ENCODE assay signal across 11 cellular contexts in the genomic region with DNA sequence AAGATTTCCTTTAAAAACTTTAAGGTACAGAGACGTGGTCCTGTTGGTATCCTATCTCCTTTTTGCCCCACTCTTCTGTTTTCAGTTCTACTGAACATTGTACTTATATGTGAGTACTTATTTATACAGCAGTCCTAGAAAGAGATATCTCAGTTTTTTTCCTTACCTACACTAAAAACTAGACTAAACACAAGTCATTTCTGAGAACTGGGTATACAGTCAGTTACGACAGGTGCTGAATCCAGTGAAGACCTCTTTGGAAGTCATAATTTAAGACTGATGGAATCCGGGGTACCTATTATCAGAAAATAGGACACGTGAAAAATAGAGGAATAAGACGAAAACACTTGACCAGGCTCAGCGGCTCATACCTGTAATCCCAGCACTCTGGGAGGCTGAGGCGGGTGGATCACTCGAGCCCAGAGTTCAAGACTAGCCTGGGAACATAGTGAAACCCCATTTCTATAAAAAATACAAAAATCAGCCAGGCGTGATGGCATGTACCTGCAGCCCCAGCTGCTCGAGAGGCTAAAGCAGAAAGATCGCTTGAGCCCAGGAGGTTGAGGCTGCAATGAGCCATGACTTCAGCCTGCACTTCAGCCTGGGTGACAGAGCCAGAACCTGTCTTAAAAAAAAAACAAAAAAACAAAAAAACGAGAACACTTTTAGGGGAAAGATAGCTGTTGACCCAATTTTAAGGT.
A peak's percentile ranks its signal among the peaks of the same experiment; 100 is the strongest.
DNase-seq lines count a peak whose midpoint lies in the region; ATAC-seq and TF ChIP-seq lines count a peak whose summit lies in the region.
"Had no signal": no experiment of that assay in that cellular context is flagged by ENCODE, and none has a peak within 500 bp of the region (broad histone marks: within the 10 kb centered on the region; RNA-seq: fewer than 3 reads in every experiment).

No MANE protein-coding gene starts in this region.

- H3K9me2 ChIP-seq in SU-DHL-6 (replicated peaks; ENCODE audit: insufficient read depth, low read length) = no peaks in the 10 kb centered on the region

- ATAC-seq in GM19023 (IDR thresholded peaks at IDR 0.05; ENCODE audit: unreplicated experiment) = peak; percentile 73
- peak; percentile 68 for ATAC-seq in HG02798 (IDR thresholded peaks at IDR 0.05; ENCODE audit: poor library complexity, unreplicated experiment)
- no peak for ATAC-seq in lower lobe of right lung
- no peak for ATAC-seq in GM19467 (IDR thresholded peaks at IDR 0.05; ENCODE audit: unreplicated experiment)

- H3K4me2 ChIP-seq in SU-DHL-6 (ENCODE audit: low read depth, low read length, poor library complexity, severe bottlenecking) = peak overlapping the region; percentile 57

- H3K9ac ChIP-seq in SU-DHL-6 (ENCODE audit: low read length) = peak overlapping the region; percentile 53

- TF ChIP-seq CTCF in SU-DHL-6 (IDR thresholded peaks at IDR 0.05; ENCODE audit: insufficient read depth, low read length, poor library complexity, severe bottlenecking) (no peak), stomach (IDR thresholded peaks at IDR 0.05) (no peak), lower lobe of right lung (IDR thresholded peaks at IDR 0.05) (no peak)

- no peak for TF ChIP-seq EP300 in stomach (IDR thresholded peaks at IDR 0.05)

- POLR2A ChIA-PET in CD8-positive, alpha-beta memory T cell (lab: Charles Lee) = interaction anchor here (0.6 kb wide), 1 partner anchor 22 kb away, joined by 3 read pairs; no protein-coding TSS in a partner anchor

- peaks cover 37 to 78% (median 53%) of the 10 kb centered on the region in 3 donors for H3K4me1 Mint-ChIP-seq in CD8-positive, alpha-beta memory T cell
- H3K4me1 Mint-ChIP-seq in activated T-helper 1 cell treated with anti-CD3 and anti-CD28 coated beads, Interleukin-12 subunit alpha, Interleukin-12 subunit beta, Interleukin-2, Interleukin-4 antibody, amounts not matched to agents 30 ng/mL and 10 ng/mL and 1 ng/mL, durations not matched to agents 14 hours and 24 hours and 36 hours (ENCODE audit: low read depth) = peaks cover 40% of the 10 kb centered on the region

- peaks cover 3 to 99% (median 45%) of the 10 kb centered on the region in 3 donors for H3K36me3 Mint-ChIP-seq in CD8-positive, alpha-beta memory T cell
- peaks cover 71% of the 10 kb centered on the region for H3K36me3 Mint-ChIP-seq in activated T-helper 1 cell treated with anti-CD3 and anti-CD28 coated beads, Interleukin-12 subunit alpha, Interleukin-12 subunit beta, Interleukin-2, Interleukin-4 antibody, amounts not matched to agents 30 ng/mL and 10 ng/mL and 1 ng/mL, durations not matched to agents 14 hours and 24 hours and 36 hours (ENCODE audit: low read depth)

- no peaks in the 10 kb centered on the region for H3K27me3 ChIP-seq in CD8-positive, alpha-beta memory T cell (ENCODE audit: insufficient read depth, low read length, poor library complexity, severe bottlenecking)
- H3K27me3 ChIP-seq in SU-DHL-6 (ENCODE audit: low read length) = no peaks in the 10 kb centered on the region
- H3K27me3 ChIP-seq in stomach = no peaks in the 10 kb centered on the region
- H3K27me3 ChIP-seq in lower lobe of right lung (ENCODE audit: low read depth) = no peaks in the 10 kb centered on the region
- H3K27me3 ChIP-seq: MG63 had no signal

- no peaks in the 10 kb centered on the region for H4K20me1 ChIP-seq in SU-DHL-6 (ENCODE audit: low read depth, low read length)

- no peaks in the 10 kb centered on the region for H3K9me3 Mint-ChIP-seq in CD8-positive, alpha-beta memory T cell
- H3K9me3 Mint-ChIP-seq in activated T-helper 1 cell treated with anti-CD3 and anti-CD28 coated beads, Interleukin-12 subunit alpha, Interleukin-12 subunit beta, Interleukin-2, Interleukin-4 antibody, amounts not matched to agents 30 ng/mL and 10 ng/mL and 1 ng/mL, durations not matched to agents 14 hours and 24 hours and 36 hours = no peaks in the 10 kb centered on the region

- no peaks in the 10 kb centered on the region for H3K27me3 Mint-ChIP-seq in CD8-positive, alpha-beta memory T cell
- no peaks in the 10 kb centered on the region for H3K27me3 Mint-ChIP-seq in activated T-helper 1 cell treated with anti-CD3 and anti-CD28 coated beads, Interleukin-12 subunit alpha, Interleukin-12 subunit beta, Interleukin-2, Interleukin-4 antibody, amounts not matched to agents 30 ng/mL and 10 ng/mL and 1 ng/mL, durations not matched to agents 14 hours and 24 hours and 36 hours (ENCODE audit: insufficient read depth)

- no peak for TF ChIP-seq POLR2A in stomach (IDR thresholded peaks at IDR 0.05)

- DNase-seq in CD8-positive, alpha-beta memory T cell = no peak
- no peak for DNase-seq in activated T-helper 1 cell treated with anti-CD3 and anti-CD28 coated beads, Interleukin-12 subunit alpha, Interleukin-12 subunit beta, Interleukin-2, Interleukin-4 antibody, amounts not matched to agents 30 ng/mL and 10 ng/mL and 1 ng/mL, durations not matched to agents 14 hours and 24 hours and 36 hours (ENCODE audit: low spot score)
- DNase-seq in stomach = no peak
- DNase-seq in lower lobe of right lung = no peak
- DNase-seq: C1 segment of cervical spinal cord, MG63, T-helper 2 cell had no signal

- H3K9me3 ChIP-seq in CD8-positive, alpha-beta memory T cell (ENCODE audit: low read length) = no peaks in the 10 kb centered on the region
- H3K9me3 ChIP-seq in SU-DHL-6 (ENCODE audit: insufficient read depth, low read length) = no peaks in the 10 kb centered on the region
- no peaks in the 10 kb centered on the region for H3K9me3 ChIP-seq in stomach
- H3K9me3 ChIP-seq in lower lobe of right lung = no peaks in the 10 kb centered on the region
- H3K9me3 ChIP-seq: MG63 had no signal

- H3K4me1 ChIP-seq in CD8-positive, alpha-beta memory T cell (ENCODE audit: insufficient read depth, low read length) = peaks cover 6% of the 10 kb centered on the region
- H3K4me1 ChIP-seq in stomach (peaks cover 0 to under 1% (median under 1%) of the 10 kb centered on the region in 4 donors), lower lobe of right lung (peaks cover 2% of the 10 kb centered on the region)

- peak overlapping the region; percentile 74 to 84 (median 82) for H3K27ac Mint-ChIP-seq in CD8-positive, alpha-beta memory T cell
- H3K27ac Mint-ChIP-seq in activated T-helper 1 cell treated with anti-CD3 and anti-CD28 coated beads, Interleukin-12 subunit alpha, Interleukin-12 subunit beta, Interleukin-2, Interleukin-4 antibody, amounts not matched to agents 30 ng/mL and 10 ng/mL and 1 ng/mL, durations not matched to agents 14 hours and 24 hours and 36 hours = no peak overlapping the region

- H3F3A ChIP-seq in SU-DHL-6 (ENCODE audit: insufficient read depth) = peaks cover 59% of the 10 kb centered on the region

- WGBS in stomach, 5 donors = 82 to 91% (median 90%) methylated on average over 12 of the region's 12 CpGs

- no peak overlapping the region for H3K4me3 ChIP-seq in CD8-positive, alpha-beta memory T cell (ENCODE audit: low read length)
- H3K4me3 ChIP-seq in SU-DHL-6 (ENCODE audit: insufficient read depth, low read length, poor library complexity, severe bottlenecking) = peak overlapping the region; percentile 29
- H3K4me3 ChIP-seq in stomach = no peak overlapping the region
- no peak overlapping the region for H3K4me3 ChIP-seq in lower lobe of right lung
- H3K4me3 ChIP-seq: MG63 had no signal

- no peak overlapping the region for H3K4me3 Mint-ChIP-seq in CD8-positive, alpha-beta memory T cell
- no peak overlapping the region for H3K4me3 Mint-ChIP-seq in activated T-helper 1 cell treated with anti-CD3 and anti-CD28 coated beads, Interleukin-12 subunit alpha, Interleukin-12 subunit beta, Interleukin-2, Interleukin-4 antibody, amounts not matched to agents 30 ng/mL and 10 ng/mL and 1 ng/mL, durations not matched to agents 14 hours and 24 hours and 36 hours

- no peak overlapping the region for H2AFZ ChIP-seq in SU-DHL-6 (ENCODE audit: low read depth, low read length, severe bottlenecking)

- intact Hi-C loops in activated T-helper 1 cell treated with anti-CD3 and anti-CD28 coated beads, Interleukin-12 subunit alpha, Interleukin-12 subunit beta, Interleukin-2, Interleukin-4 antibody, amounts not matched to agents 30 ng/mL and 10 ng/mL and 1 ng/mL, durations not matched to agents 14 hours and 24 hours and 36 hours (cut with micrococcal nuclease) = no loop called here
- intact Hi-C loops in stomach (cut with DNase I; ENCODE audit: low total_unique reads) (no loop called here), lower lobe of right lung (cut with DNase I) (no loop called here)

- H3K36me3 ChIP-seq in CD8-positive, alpha-beta memory T cell (ENCODE audit: insufficient read depth, low read length) = peaks cover 89% of the 10 kb centered on the region
- peaks cover 48% of the 10 kb centered on the region for H3K36me3 ChIP-seq in SU-DHL-6 (ENCODE audit: low read length)
- H3K36me3 ChIP-seq in stomach = peaks cover 60 to 100% (median 100%) of the 10 kb centered on the region in 4 donors
- peaks cover 100% of the 10 kb centered on the region for H3K36me3 ChIP-seq in lower lobe of right lung

- peaks cover 6% of the 10 kb centered on the region; the same call in 1 of the 2 replicates for H3K79me2 ChIP-seq in SU-DHL-6 (ENCODE audit: insufficient read depth, low read length)

- CTCF ChIA-PET in CD8-positive, alpha-beta memory T cell (lab: Charles Lee) = interaction anchor here (1.0 kb wide), 1 partner anchor 29 kb away, joined by 3 read pairs; no protein-coding TSS in a partner anchor

- H3K27ac ChIP-seq in CD8-positive, alpha-beta memory T cell (ENCODE audit: low read depth, low read length) = no peak overlapping the region
- H3K27ac ChIP-seq in SU-DHL-6 (ENCODE audit: low read depth, low read length) (peak overlapping the region; percentile 91), stomach (no peak overlapping the region), lower lobe of right lung (no peak overlapping the region)

Comparison
In these comparisons a context has a peak if more than half of its experiments do, and no peak if none do; other contexts are left out.
1. ATAC-seq: peak in GM19023 (single experiment) and HG02798 (single experiment); none in lower lobe of right lung (0 of 2) and GM19467 (single experiment).